Comparison of ENCODE assay signal across 27 cellular contexts in the genomic region with DNA sequence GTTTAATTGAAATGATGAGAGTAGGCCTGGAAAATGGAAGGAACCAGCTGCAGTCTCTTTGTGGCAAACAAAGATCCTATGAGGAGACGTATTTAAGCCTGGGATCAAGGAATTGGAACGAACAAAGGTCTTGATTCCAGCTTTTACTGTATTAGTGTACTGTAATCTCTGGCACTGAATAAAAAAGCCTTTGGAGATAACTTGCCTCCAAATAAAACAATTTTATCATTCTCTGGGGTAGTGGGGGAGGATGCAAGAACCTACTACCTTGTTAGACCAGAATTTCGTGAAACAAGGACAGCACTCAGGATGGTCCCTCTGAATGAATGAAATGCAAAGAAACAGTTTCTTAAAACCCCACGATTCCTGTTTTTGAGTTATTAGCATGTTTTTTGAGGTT.
DNase-seq lines count a peak whose midpoint lies in the region; ATAC-seq, FAIRE-seq and TF ChIP-seq lines count a peak whose summit lies in the region.
"Had no signal": no experiment of that assay in that cellular context is flagged by ENCODE, and none has a peak within 500 bp of the region (broad histone marks: within the 10 kb centered on the region; RNA-seq: fewer than 3 reads in every experiment).

No MANE protein-coding gene starts in this region.

- H3K27me3 Mint-ChIP-seq in endodermal cell (ENCODE audit: insufficient read depth): no peaks in the 10 kb centered on the region
- no peaks in the 10 kb centered on the region for H3K27me3 Mint-ChIP-seq in activated T-helper 1 cell treated with anti-CD3 and anti-CD28 coated beads, Interleukin-12 subunit alpha, Interleukin-12 subunit beta, Interleukin-2, Interleukin-4 antibody, amounts not matched to agents 30 ng/mL and 10 ng/mL and 1 ng/mL, durations not matched to agents 14 hours and 24 hours and 36 hours (ENCODE audit: insufficient read depth)
- H3K27me3 Mint-ChIP-seq: CD4-positive, alpha-beta T cell had no signal

- FAIRE-seq in pancreas (lab: Jason Lieb, UNC): no peak
- FAIRE-seq: A204.1, D721Med, GM12878, GM12892, GM18507 had no signal

- H3K4me1 ChIP-seq in endodermal cell (ENCODE audit: control insufficient read depth, insufficient read depth, low read length) (peaks cover 7% of the 10 kb centered on the region), pancreas (peaks cover 0 to 3% (median 0%) of the 10 kb centered on the region in 3 donors)
- H3K4me1 ChIP-seq: BLaER1 treated with 17β-estradiol and CSF1 and Interleukin-3, amounts not matched to agents 10 nM and 100 nM; Caco-2 had no signal

- DNase-seq in endodermal cell (no peak), pancreas (no peak), ecto neural progenitor cell (ENCODE audit: low spot score) (no peak), DMS114 treated with DMSO at 0.1 percent for 48 hours (lab: John Stamatoyannopoulos, UW; ENCODE audit: unreplicated experiment) (no peak)
- no peak for DNase-seq in activated T-helper 1 cell treated with anti-CD3 and anti-CD28 coated beads, Interleukin-12 subunit alpha, Interleukin-12 subunit beta, Interleukin-2, Interleukin-4 antibody, amounts not matched to agents 30 ng/mL and 10 ng/mL and 1 ng/mL, durations not matched to agents 14 hours and 24 hours and 36 hours (ENCODE audit: low spot score)
- no peak for DNase-seq in effector CD8-positive, alpha-beta T cell (lab: John Stamatoyannopoulos, UW)
- DNase-seq: 8988T; AML-193; Caco-2; Calu3; CD4-positive, alpha-beta T cell; CD8-positive, alpha-beta T cell; DMS153; DMS53; DMS79; DND-41; EL; GDM1 had no signal

- intact Hi-C loops in pancreas (cut with DNase I): no loop called here
- intact Hi-C loops in activated T-helper 1 cell treated with anti-CD3 and anti-CD28 coated beads, Interleukin-12 subunit alpha, Interleukin-12 subunit beta, Interleukin-2, Interleukin-4 antibody, amounts not matched to agents 30 ng/mL and 10 ng/mL and 1 ng/mL, durations not matched to agents 14 hours and 24 hours and 36 hours (cut with micrococcal nuclease): no loop called here

- H3K27me3 ChIP-seq in endodermal cell (ENCODE audit: control insufficient read depth, insufficient read depth, low read length, poor library complexity, severe bottlenecking) (no peaks in the 10 kb centered on the region), pancreas (no peaks in the 10 kb centered on the region)
- H3K27me3 ChIP-seq: BLaER1 treated with 17β-estradiol and CSF1 and Interleukin-3, amounts not matched to agents 10 nM and 100 nM had no signal

- H3K4me3 ChIP-seq in endodermal cell (ENCODE audit: low read length) (peak overlapping the region; percentile 5), pancreas (no peak overlapping the region)
- H3K4me3 ChIP-seq: BLaER1 treated with 17β-estradiol and CSF1 and Interleukin-3, amounts not matched to agents 10 nM and 100 nM; GM12878 had no signal

- WGBS in endodermal cell (ENCODE audit: insufficient coverage in 1 of 2, insufficient read length in 1 of 2), 2 experiments: 86 to 93% methylated on average over 3 to 4 of the region's 4 CpGs
- WGBS in pancreas, 2 donors: 34 to 37% methylated on average over 4 of the region's 4 CpGs

- peak in 3 of 4 donors; percentile 12 to 67 (median 58) for ATAC-seq in pancreas
- ATAC-seq: CD8-positive, alpha-beta T cell; GM12878 had no signal

- H3K9me3 Mint-ChIP-seq in endodermal cell: no peaks in the 10 kb centered on the region
- no peaks in the 10 kb centered on the region for H3K9me3 Mint-ChIP-seq in activated T-helper 1 cell treated with anti-CD3 and anti-CD28 coated beads, Interleukin-12 subunit alpha, Interleukin-12 subunit beta, Interleukin-2, Interleukin-4 antibody, amounts not matched to agents 30 ng/mL and 10 ng/mL and 1 ng/mL, durations not matched to agents 14 hours and 24 hours and 36 hours
- H3K9me3 Mint-ChIP-seq: CD8-positive, alpha-beta T cell had no signal

- peak overlapping the region; percentile 98 for H3K27ac ChIP-seq in VCaP
- H3K27ac ChIP-seq in endodermal cell (ENCODE audit: low read depth, low read length): no peak overlapping the region
- no peak overlapping the region for H3K27ac ChIP-seq in pancreas
- H3K27ac ChIP-seq: BLaER1 treated with 17β-estradiol and CSF1 and Interleukin-3, amounts not matched to agents 10 nM and 100 nM; C4-2B had no signal

- no peak overlapping the region for H3K27ac Mint-ChIP-seq in endodermal cell
- H3K27ac Mint-ChIP-seq in activated T-helper 1 cell treated with anti-CD3 and anti-CD28 coated beads, Interleukin-12 subunit alpha, Interleukin-12 subunit beta, Interleukin-2, Interleukin-4 antibody, amounts not matched to agents 30 ng/mL and 10 ng/mL and 1 ng/mL, durations not matched to agents 14 hours and 24 hours and 36 hours: no peak overlapping the region
- H3K27ac Mint-ChIP-seq: B cell; CD4-positive, alpha-beta T cell; CD8-positive, alpha-beta T cell had no signal

- no peak overlapping the region for H3K4me3 Mint-ChIP-seq in endodermal cell
- no peak overlapping the region for H3K4me3 Mint-ChIP-seq in activated T-helper 1 cell treated with anti-CD3 and anti-CD28 coated beads, Interleukin-12 subunit alpha, Interleukin-12 subunit beta, Interleukin-2, Interleukin-4 antibody, amounts not matched to agents 30 ng/mL and 10 ng/mL and 1 ng/mL, durations not matched to agents 14 hours and 24 hours and 36 hours
- H3K4me3 Mint-ChIP-seq: B cell; CD4-positive, alpha-beta T cell; CD8-positive, alpha-beta T cell had no signal

- H3K9ac ChIP-seq in endodermal cell (ENCODE audit: extremely low read depth, low read length, poor library complexity, severe bottlenecking): no peak overlapping the region
- H3K9ac ChIP-seq: BLaER1 treated with 17β-estradiol and CSF1 and Interleukin-3, amounts not matched to agents 10 nM and 100 nM had no signal

- no peaks in the 10 kb centered on the region for H3K36me3 Mint-ChIP-seq in endodermal cell (ENCODE audit: low read depth)
- no peaks in the 10 kb centered on the region for H3K36me3 Mint-ChIP-seq in activated T-helper 1 cell treated with anti-CD3 and anti-CD28 coated beads, Interleukin-12 subunit alpha, Interleukin-12 subunit beta, Interleukin-2, Interleukin-4 antibody, amounts not matched to agents 30 ng/mL and 10 ng/mL and 1 ng/mL, durations not matched to agents 14 hours and 24 hours and 36 hours (ENCODE audit: low read depth)
- H3K36me3 Mint-ChIP-seq: CD8-positive, alpha-beta T cell had no signal

- H3K4me1 Mint-ChIP-seq in endodermal cell: peaks cover 35% of the 10 kb centered on the region
- H3K4me1 Mint-ChIP-seq in activated T-helper 1 cell treated with anti-CD3 and anti-CD28 coated beads, Interleukin-12 subunit alpha, Interleukin-12 subunit beta, Interleukin-2, Interleukin-4 antibody, amounts not matched to agents 30 ng/mL and 10 ng/mL and 1 ng/mL, durations not matched to agents 14 hours and 24 hours and 36 hours (ENCODE audit: low read depth): no peaks in the 10 kb centered on the region
- H3K4me1 Mint-ChIP-seq: B cell had no signal

- H3K36me3 ChIP-seq in endodermal cell (ENCODE audit: control insufficient read depth, insufficient read depth, low read length): no peaks in the 10 kb centered on the region
- H3K36me3 ChIP-seq in pancreas: no peaks in the 10 kb centered on the region
- H3K36me3 ChIP-seq: BLaER1 treated with 17β-estradiol and CSF1 and Interleukin-3, amounts not matched to agents 10 nM and 100 nM had no signal

- H3K9me3 ChIP-seq in endodermal cell (ENCODE audit: control insufficient read depth, low read length) (no peaks in the 10 kb centered on the region), pancreas (no peaks in the 10 kb centered on the region)
- H3K9me3 ChIP-seq: Caco-2 had no signal

- TF ChIP-seq CTCF in VCaP (conservative IDR thresholded peaks at IDR 0.05) (no peak), endodermal cell (conservative IDR thresholded peaks at IDR 0.05) (no peak), pancreas (IDR thresholded peaks at IDR 0.05) (no peak)
